Comparison of ENCODE assay signal across 9 cellular contexts in the genomic region with DNA sequence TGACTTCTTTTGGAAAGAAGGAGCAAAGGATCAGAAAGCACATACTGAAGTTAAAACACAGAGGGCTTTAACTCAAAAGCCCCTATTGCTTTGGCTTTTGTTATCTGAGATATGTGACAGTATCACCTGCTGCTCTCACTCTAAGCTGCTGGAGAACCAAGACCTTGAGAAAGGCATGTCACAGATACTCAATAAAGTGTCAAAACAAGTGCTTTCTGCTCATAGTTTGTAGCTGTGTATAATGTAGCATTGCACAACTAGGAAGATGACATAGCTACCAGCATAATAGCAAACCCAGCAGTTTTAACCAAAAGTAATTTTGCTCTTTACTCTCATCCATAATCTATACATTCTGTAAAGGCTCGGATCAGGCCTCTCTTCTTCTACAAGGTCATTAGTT.
"Had no signal": no experiment of that assay in that cellular context is flagged by ENCODE, and none has a peak within 500 bp of the region (broad histone marks: within the 10 kb centered on the region; RNA-seq: fewer than 3 reads in every experiment).

No MANE protein-coding gene starts in this region.

- H3K4me3 Mint-ChIP-seq: IgD-negative memory B cell had no signal

- H3K4me2 ChIP-seq: KMS-11 had no signal

- FAIRE-seq: HepG2, HTR-8/SVneo, K562 had no signal

- H3K4me3 ChIP-seq: K562 had no signal

- ATAC-seq: HepG2, K562 had no signal

- H3K27ac ChIP-seq: HL-60, KMS-11 had no signal

- DNase-seq: IMR-90, KBM-7, KG1 had no signal

- H3K27ac Mint-ChIP-seq: IgD-negative memory B cell had no signal

- H3K9ac ChIP-seq: KMS-11 had no signal

- H3K27me3 Mint-ChIP-seq: IgD-negative memory B cell had no signal

- H3K4me1 Mint-ChIP-seq: IgD-negative memory B cell had no signal

- H3K36me3 Mint-ChIP-seq: IgD-negative memory B cell had no signal
